ENCODE assay signal across 10 cellular contexts in genomic region chr18:22176622-22177495, GRCh38. TPM values are rescaled to one million over a fixed set of nuclear protein-coding genes. Genes with fewer than 3 reads are reported as not detected.
DNase-seq lines count a peak whose midpoint lies in the region; ATAC-seq and TF ChIP-seq lines count a peak whose summit lies in the region.
"Had no signal": no experiment of that assay in that cellular context is flagged by ENCODE, and none has a peak within 500 bp of the region (broad histone marks: within the 10 kb centered on the region; RNA-seq: fewer than 3 reads in every experiment).

No MANE protein-coding gene starts in this region.

- H3K27me3 Mint-ChIP-seq in activated T-cell treated with anti-CD3 and anti-CD28 coated beads, Interleukin-2, amount 50 U/mL, for 4 hours (ENCODE audit: low read depth), result peaks cover 47% of the 10 kb centered on the region

- no peaks in the 10 kb centered on the region for H3K36me3 Mint-ChIP-seq in activated T-cell treated with anti-CD3 and anti-CD28 coated beads, Interleukin-2, amount 50 U/mL, for 4 hours (ENCODE audit: insufficient read depth)
- H3K36me3 Mint-ChIP-seq: CD4-positive, CD25-positive, alpha-beta regulatory T cell had no signal

- H3K4me3 ChIP-seq in HUES6 (ENCODE audit: low read depth, low read length), result peak overlapping the region; percentile 53
- peak overlapping the region; percentile 61 for H3K4me3 ChIP-seq in endocrine pancreas (ENCODE audit: control insufficient read depth, insufficient read depth, low read length)
- H3K4me3 ChIP-seq in liver (ENCODE audit: low read depth in 1 of 3, low read length in 3 of 3), result peak overlapping the region in 1 of 3 donors; percentile 29
- peak overlapping the region; percentile 17 for H3K4me3 ChIP-seq in skeletal muscle cell (ENCODE audit: low read depth, low read length)

- peak in 1 of 2 donors; percentile 10 for TF ChIP-seq RAD21 in liver (IDR thresholded peaks at IDR 0.05)

- 59% methylated on average over 68 of the region's 68 CpGs for WGBS in liver

- DNase-seq in skeletal muscle cell (ENCODE audit: low read depth) (no peak), NOMO-1 treated with dmso at 0.1 percent for 144 hours (lab: John Stamatoyannopoulos, UW; ENCODE audit: unreplicated experiment) (no peak), GM20000 (ENCODE audit: low spot score) (no peak)
- no peak for DNase-seq in activated T-cell treated with anti-CD3 and anti-CD28 coated beads, Interleukin-2, amount 50 U/mL, for 4 hours
- DNase-seq: CD4-positive, CD25-positive, alpha-beta regulatory T cell; NCI-H1930 had no signal

- ATAC-seq in GM21737 (IDR thresholded peaks at IDR 0.05; ENCODE audit: unreplicated experiment), result no peak
- ATAC-seq in activated T-cell treated with anti-CD3 and anti-CD28 coated beads, Interleukin-2, amount 50 U/mL, for 4 hours, result no peak

- TF ChIP-seq CTCF in liver (IDR thresholded peaks at IDR 0.05; ENCODE audit: low read depth, low read length, missing input control) (no peak), GM20000 (IDR thresholded peaks at IDR 0.05; ENCODE audit: extremely low read depth, missing control alignments) (no peak)

- no peaks in the 10 kb centered on the region for H3K4me1 Mint-ChIP-seq in activated T-cell treated with anti-CD3 and anti-CD28 coated beads, Interleukin-2, amount 50 U/mL, for 4 hours (ENCODE audit: low read depth)

- H3K27me3 ChIP-seq in HUES6 (ENCODE audit: control insufficient read depth, insufficient read depth, low read length) (peaks cover 99% of the 10 kb centered on the region), endocrine pancreas (ENCODE audit: control insufficient read depth, insufficient read depth, low read length) (no peaks in the 10 kb centered on the region), liver (ENCODE audit: control insufficient read depth in 4 of 4, insufficient read depth in 4 of 4, low read length in 3 of 4) (no peaks in the 10 kb centered on the region)

- H3K9me3 Mint-ChIP-seq in activated T-cell treated with anti-CD3 and anti-CD28 coated beads, Interleukin-2, amount 50 U/mL, for 4 hours, result no peaks in the 10 kb centered on the region

- H3K9me3 ChIP-seq in HUES6 (ENCODE audit: control insufficient read depth, insufficient read depth, low read depth, low read length), result no peaks in the 10 kb centered on the region
- no peaks in the 10 kb centered on the region for H3K9me3 ChIP-seq in endocrine pancreas (ENCODE audit: control insufficient read depth, low read length)
- H3K9me3 ChIP-seq in liver (ENCODE audit: control insufficient read depth in 4 of 4, low read length in 3 of 4), result no peaks in the 10 kb centered on the region

- H3K36me3 ChIP-seq in HUES6 (ENCODE audit: control insufficient read depth, insufficient read depth, low read length) (peaks cover 13% of the 10 kb centered on the region; the same call in 1 of the 2 replicates), endocrine pancreas (ENCODE audit: control insufficient read depth, insufficient read depth, low read length) (no peaks in the 10 kb centered on the region), liver (ENCODE audit: control insufficient read depth in 4 of 4, insufficient read depth in 3 of 4, low read depth in 1 of 4, low read length in 3 of 4) (peaks cover 2 to 14% (median 2%) of the 10 kb centered on the region in 4 donors)

- H3K9ac ChIP-seq in HUES6 (ENCODE audit: low read length) (peak overlapping the region; percentile 51), endocrine pancreas (ENCODE audit: control insufficient read depth, insufficient read depth, low read length) (peak overlapping the region; percentile 39), liver (ENCODE audit: low read depth in 1 of 2, low read length in 2 of 2) (no peak overlapping the region)

- H3K27ac ChIP-seq in HUES6 (ENCODE audit: low read depth, low read length) (no peak overlapping the region), liver (ENCODE audit: low read depth in 1 of 2, low read length in 2 of 2) (peak overlapping the region; percentile 10 to 46)

- H3K4me1 ChIP-seq in HUES6 (ENCODE audit: control insufficient read depth, insufficient read depth, low read length) (peaks cover 19% of the 10 kb centered on the region), endocrine pancreas (ENCODE audit: control insufficient read depth, insufficient read depth, low read length) (peaks cover 29% of the 10 kb centered on the region), liver (ENCODE audit: control insufficient read depth in 4 of 4, insufficient read depth in 4 of 4, low read length in 3 of 4) (peaks cover 4 to 22% (median 15%) of the 10 kb centered on the region in 4 donors)

- H3K4me3 Mint-ChIP-seq in activated T-cell treated with anti-CD3 and anti-CD28 coated beads, Interleukin-2, amount 50 U/mL, for 4 hours, result no peak overlapping the region
- H3K4me3 Mint-ChIP-seq: CD4-positive, CD25-positive, alpha-beta regulatory T cell had no signal

TF ChIP-seq in liver, 16 proteins besides CTCF, POLR2A, EP300 and RAD21:
- TF ChIP-seq, protein P1, sequence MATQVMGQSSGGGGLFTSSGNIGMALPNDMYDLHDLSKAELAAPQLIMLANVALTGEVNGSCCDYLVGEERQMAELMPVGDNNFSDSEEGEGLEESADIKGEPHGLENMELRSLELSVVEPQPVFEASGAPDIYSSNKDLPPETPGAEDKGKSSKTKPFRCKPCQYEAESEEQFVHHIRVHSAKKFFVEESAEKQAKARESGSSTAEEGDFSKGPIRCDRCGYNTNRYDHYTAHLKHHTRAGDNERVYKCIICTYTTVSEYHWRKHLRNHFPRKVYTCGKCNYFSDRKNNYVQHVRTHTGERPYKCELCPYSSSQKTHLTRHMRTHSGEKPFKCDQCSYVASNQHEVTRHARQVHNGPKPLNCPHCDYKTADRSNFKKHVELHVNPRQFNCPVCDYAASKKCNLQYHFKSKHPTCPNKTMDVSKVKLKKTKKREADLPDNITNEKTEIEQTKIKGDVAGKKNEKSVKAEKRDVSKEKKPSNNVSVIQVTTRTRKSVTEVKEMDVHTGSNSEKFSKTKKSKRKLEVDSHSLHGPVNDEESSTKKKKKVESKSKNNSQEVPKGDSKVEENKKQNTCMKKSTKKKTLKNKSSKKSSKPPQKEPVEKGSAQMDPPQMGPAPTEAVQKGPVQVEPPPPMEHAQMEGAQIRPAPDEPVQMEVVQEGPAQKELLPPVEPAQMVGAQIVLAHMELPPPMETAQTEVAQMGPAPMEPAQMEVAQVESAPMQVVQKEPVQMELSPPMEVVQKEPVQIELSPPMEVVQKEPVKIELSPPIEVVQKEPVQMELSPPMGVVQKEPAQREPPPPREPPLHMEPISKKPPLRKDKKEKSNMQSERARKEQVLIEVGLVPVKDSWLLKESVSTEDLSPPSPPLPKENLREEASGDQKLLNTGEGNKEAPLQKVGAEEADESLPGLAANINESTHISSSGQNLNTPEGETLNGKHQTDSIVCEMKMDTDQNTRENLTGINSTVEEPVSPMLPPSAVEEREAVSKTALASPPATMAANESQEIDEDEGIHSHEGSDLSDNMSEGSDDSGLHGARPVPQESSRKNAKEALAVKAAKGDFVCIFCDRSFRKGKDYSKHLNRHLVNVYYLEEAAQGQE (IDR thresholded peaks at IDR 0.05), result no peak
- TF ChIP-seq JUND (IDR thresholded peaks at IDR 0.05) (no peak), SP1 (IDR thresholded peaks at IDR 0.05) (no peak), YY1 (IDR thresholded peaks at IDR 0.05) (no peak), NR2F2 (IDR thresholded peaks at IDR 0.05) (no peak), HNF4G (IDR thresholded peaks at IDR 0.05) (no peak), FOXA1 (IDR thresholded peaks at IDR 0.05) (no peak), FOXA2 (IDR thresholded peaks at IDR 0.05) (no peak), TAF1 (conservative IDR thresholded peaks at IDR 0.05) (no peak), ATF3 (IDR thresholded peaks at IDR 0.05) (no peak), GABPA (IDR thresholded peaks at IDR 0.05 in 1 of 2, conservative IDR thresholded peaks at IDR 0.05 in 1 of 2) (no peak)

RNA-seq across cellular contexts. Expression of gene GATA6, which starts 7.5 kb away (rescaled TPM):
- total RNA-seq in liver, result 1 to 10 TPM; 3.5 to 6.6 TPM
- polyA plus RNA-seq in liver, result 1 to 10 TPM; 1.8 to 6.2 TPM
- under 1 TPM; 0.08 to 0.21 (median 0.14) TPM for total RNA-seq in activated T-cell treated with anti-CD3 and anti-CD28 coated beads, Interleukin-2, amount 50 U/mL, for 4 hours
- polyA plus RNA-seq: CD4-positive, CD25-positive, alpha-beta regulatory T cell had no signal

Comparison
In these comparisons a context has a peak if more than half of its experiments do, and no peak if none do; other contexts are left out.
1. H3K9ac ChIP-seq: peak in HUES6 (single experiment) and endocrine pancreas (single experiment); none in liver (0 of 2).